In genomic region chr20:3586111-3586510, GRCh38 we compare ENCODE assay signal across 28 cellular contexts.
"Had no signal": no experiment of that assay in that cellular context is flagged by ENCODE, and none has a peak within 500 bp of the region (broad histone marks: within the 10 kb centered on the region; RNA-seq: fewer than 3 reads in every experiment).

No MANE protein-coding gene starts in this region.

- H3K9me3 Mint-ChIP-seq: effector memory CD8-positive, alpha-beta T cell; memory B cell; naive thymus-derived CD8-positive, alpha-beta T cell had no signal

- FAIRE-seq: endometrium had no signal

- H3K27ac ChIP-seq: coronary artery, dorsolateral prefrontal cortex, epithelial cell of prostate, esophagus squamous epithelium, gastrocnemius medialis, heart right ventricle, left lung had no signal

- H3K9me3 ChIP-seq: esophagus squamous epithelium, gastrocnemius medialis, left lung had no signal

- H3K4me3 Mint-ChIP-seq: effector memory CD8-positive, alpha-beta T cell; endodermal cell; memory B cell; naive B cell; naive thymus-derived CD8-positive, alpha-beta T cell had no signal

- H3K4me3 ChIP-seq: coronary artery, dorsolateral prefrontal cortex, esophagus squamous epithelium, gastrocnemius medialis, heart right ventricle, left lung, lung had no signal

- H3K27me3 ChIP-seq: dorsolateral prefrontal cortex, esophagus squamous epithelium, gastrocnemius medialis, heart right ventricle, left lung had no signal

- H3K27me3 Mint-ChIP-seq: effector memory CD8-positive, alpha-beta T cell; memory B cell; naive B cell; naive thymus-derived CD8-positive, alpha-beta T cell had no signal

- ATAC-seq: effector memory CD8-positive, alpha-beta T cell; esophagus mucosa; gastrocnemius medialis; heart right ventricle; left cardiac atrium; left lung; left ventricle myocardium superior; naive thymus-derived CD8-positive, alpha-beta T cell had no signal

- H3K27ac Mint-ChIP-seq: effector memory CD8-positive, alpha-beta T cell; endodermal cell; memory B cell; naive B cell had no signal

- H3K4me1 Mint-ChIP-seq: endodermal cell; memory B cell; naive B cell; naive thymus-derived CD8-positive, alpha-beta T cell had no signal

- H3K4me1 ChIP-seq: esophagus squamous epithelium, gastrocnemius medialis, heart right ventricle, left lung had no signal

- DNase-seq: dermis blood vessel endothelial cell; dorsolateral prefrontal cortex; effector CD8-positive, alpha-beta T cell; effector memory CD8-positive, alpha-beta T cell; endodermal cell; erythroblast; esophagus squamous epithelium; foreskin fibroblast; foreskin melanocyte; gastrocnemius medialis; glutamatergic neuron; head of caudate nucleus; heart right ventricle; hippocampal formation; left cardiac atrium; left lung; left ventricle myocardium superior; mammary epithelial cell; mesendoderm; midbrain; naive B cell; naive thymus-derived CD8-positive, alpha-beta T cell had no signal
